Comparison of ENCODE assay signal across 22 cellular contexts in genomic region chr13:24822640-24823039, GRCh38. TPM values are rescaled to one million over a fixed set of nuclear protein-coding genes. Genes with fewer than 3 reads are reported as not detected.
DNase-seq lines count a peak whose midpoint lies in the region; ATAC-seq and TF ChIP-seq lines count a peak whose summit lies in the region.
"Had no signal": no experiment of that assay in that cellular context is flagged by ENCODE, and none has a peak within 500 bp of the region (broad histone marks: within the 10 kb centered on the region; RNA-seq: fewer than 3 reads in every experiment).

No MANE protein-coding gene starts in this region.

- peak; percentile 13 for DNase-seq in GM12864 (ENCODE audit: low read depth)
- DNase-seq in stimulated activated effector memory CD8-positive, alpha-beta T cell treated with anti-CD3 and anti-CD28 coated beads, Interleukin-12 subunit alpha, Interleukin-12 subunit beta, amount 100 ng/mL, for 72 hours (ENCODE audit: low spot score in 2 of 2): no peak
- no peak for DNase-seq in tibial nerve (ENCODE audit: low spot score in 2 of 2)
- no peak for DNase-seq in activated gamma-delta T cell treated with Interleukin-2 at 50 U/mL for 16 hours
- no peak for DNase-seq in CD8-positive, alpha-beta memory T cell
- DNase-seq: Caco-2; CD4-positive, alpha-beta T cell; DMS 273 treated with DMSO at 0.1 percent for 48 hours; DND-41; H7; IMR-90; NCI-H1105; NCI-H146; NCI-H2029 treated with DMSO at 0.1 percent for 48 hours; NCI-H226; NCI-H510A treated with DMSO at 0.1 percent for 48 hours; SIG-M5; SK-N-SH had no signal

- no peaks in the 10 kb centered on the region for H3K4me1 ChIP-seq in tibial nerve
- no peaks in the 10 kb centered on the region for H3K4me1 ChIP-seq in CD8-positive, alpha-beta memory T cell (ENCODE audit: insufficient read depth, low read length)
- H3K4me1 ChIP-seq: BLaER1 had no signal

- H3K4me3 ChIP-seq in GM12864 (ENCODE audit: low read depth, low read length) (no peak overlapping the region), tibial nerve (no peak overlapping the region)
- H3K4me3 ChIP-seq in CD8-positive, alpha-beta memory T cell (ENCODE audit: low read length): no peak overlapping the region
- H3K4me3 ChIP-seq: BLaER1 had no signal

- no peak overlapping the region for H3K4me3 Mint-ChIP-seq in stimulated activated effector memory CD8-positive, alpha-beta T cell treated with anti-CD3 and anti-CD28 coated beads, Interleukin-12 subunit alpha, Interleukin-12 subunit beta, amount 100 ng/mL, for 72 hours
- H3K4me3 Mint-ChIP-seq in CD8-positive, alpha-beta memory T cell: no peak overlapping the region
- H3K4me3 Mint-ChIP-seq: CD4-positive, alpha-beta T cell had no signal

- no peak overlapping the region for H3K27ac ChIP-seq in tibial nerve
- H3K27ac ChIP-seq in CD8-positive, alpha-beta memory T cell (ENCODE audit: low read depth, low read length): no peak overlapping the region
- H3K27ac ChIP-seq: BLaER1, KMS-11 had no signal

- H3K9me3 ChIP-seq in tibial nerve: peaks cover 0 to 10% (median 0%) of the 10 kb centered on the region in 4 donors
- H3K9me3 ChIP-seq in CD8-positive, alpha-beta memory T cell (ENCODE audit: low read length): no peaks in the 10 kb centered on the region
- H3K9me3 ChIP-seq: SK-N-SH had no signal

- H3K27ac Mint-ChIP-seq in stimulated activated effector memory CD8-positive, alpha-beta T cell treated with anti-CD3 and anti-CD28 coated beads, Interleukin-12 subunit alpha, Interleukin-12 subunit beta, amount 100 ng/mL, for 72 hours: no peak overlapping the region
- no peak overlapping the region for H3K27ac Mint-ChIP-seq in CD8-positive, alpha-beta memory T cell
- H3K27ac Mint-ChIP-seq: CD4-positive, alpha-beta T cell had no signal

- no peaks in the 10 kb centered on the region for H3K4me1 Mint-ChIP-seq in stimulated activated effector memory CD8-positive, alpha-beta T cell treated with anti-CD3 and anti-CD28 coated beads, Interleukin-12 subunit alpha, Interleukin-12 subunit beta, amount 100 ng/mL, for 72 hours
- no peaks in the 10 kb centered on the region for H3K4me1 Mint-ChIP-seq in CD8-positive, alpha-beta memory T cell

- no peaks in the 10 kb centered on the region for H3K36me3 Mint-ChIP-seq in stimulated activated effector memory CD8-positive, alpha-beta T cell treated with anti-CD3 and anti-CD28 coated beads, Interleukin-12 subunit alpha, Interleukin-12 subunit beta, amount 100 ng/mL, for 72 hours
- H3K36me3 Mint-ChIP-seq in CD8-positive, alpha-beta memory T cell: peaks cover 0 to 3% (median 2%) of the 10 kb centered on the region in 3 donors

- peaks cover 4 to 44% of the 10 kb centered on the region in 2 donors for H3K27me3 Mint-ChIP-seq in CD8-positive, alpha-beta memory T cell

- CTCF ChIA-PET in CD8-positive, alpha-beta memory T cell (lab: Charles Lee): no interaction called here

- WGBS in tibial nerve, 2 donors: 91 to 92% methylated on average over 5 of the region's 5 CpGs

- ATAC-seq in GM18520 (IDR thresholded peaks at IDR 0.05; ENCODE audit: unreplicated experiment) (peak; percentile 44), HG02852 (IDR thresholded peaks at IDR 0.05; ENCODE audit: unreplicated experiment) (peak; percentile 80)
- ATAC-seq in stimulated activated effector memory CD8-positive, alpha-beta T cell treated with anti-CD3 and anti-CD28 coated beads, Interleukin-12 subunit alpha, Interleukin-12 subunit beta, amount 100 ng/mL, for 72 hours: peak; percentile 83

- no peak for TF ChIP-seq POLR2A in tibial nerve (IDR thresholded peaks at IDR 0.05)

- POLR2A ChIA-PET in CD8-positive, alpha-beta memory T cell (lab: Charles Lee): no interaction called here

- no peak for TF ChIP-seq EP300 in tibial nerve (IDR thresholded peaks at IDR 0.05)

- no peaks in the 10 kb centered on the region for H3K27me3 ChIP-seq in tibial nerve
- H3K27me3 ChIP-seq in CD8-positive, alpha-beta memory T cell (ENCODE audit: insufficient read depth, low read length, poor library complexity, severe bottlenecking): no peaks in the 10 kb centered on the region
- H3K27me3 ChIP-seq: BLaER1 had no signal

- no peaks in the 10 kb centered on the region for H3K36me3 ChIP-seq in tibial nerve
- H3K36me3 ChIP-seq in CD8-positive, alpha-beta memory T cell (ENCODE audit: insufficient read depth, low read length): no peaks in the 10 kb centered on the region
- H3K36me3 ChIP-seq: BLaER1 had no signal

- peaks cover 3% of the 10 kb centered on the region for H3K9me3 Mint-ChIP-seq in stimulated activated effector memory CD8-positive, alpha-beta T cell treated with anti-CD3 and anti-CD28 coated beads, Interleukin-12 subunit alpha, Interleukin-12 subunit beta, amount 100 ng/mL, for 72 hours
- peaks cover 0 to 11% (median 6%) of the 10 kb centered on the region in 5 donors for H3K9me3 Mint-ChIP-seq in CD8-positive, alpha-beta memory T cell

- TF ChIP-seq CTCF in GM12864 (IDR thresholded peaks at IDR 0.05; ENCODE audit: low read depth, low read length, missing control alignments) (no peak), tibial nerve (IDR thresholded peaks at IDR 0.05) (no peak)

RNA-seq across cellular contexts. Expression of gene RNF17, which starts 58.7 kb away (rescaled TPM):
- total RNA-seq in tibial nerve: 1 to 10 TPM in 1 of 4 donors, under 1 TPM in 1, not detected in 2; 0.21 to 2.0 TPM
- total RNA-seq in CD8-positive, alpha-beta memory T cell: not detected
- polyA plus RNA-seq in CD8-positive, alpha-beta memory T cell: not detected
- total RNA-seq: H7 had no signal
- polyA plus RNA-seq: SK-N-SH had no signal
